ENCODE assay signal across 1 cellular context in genomic region chr3:129627350-129628168, GRCh38.
TF ChIP-seq lines count a peak whose summit lies in the region.

No MANE protein-coding gene starts in this region.

TF ChIP-seq in H1, 55 proteins besides CTCF, POLR2A, EP300 and RAD21 (continued from another document):
- TF ChIP-seq CHD7 (IDR thresholded peaks at IDR 0.05; ENCODE audit: insufficient replicate concordance, low read length) (no peak), KDM1A (IDR thresholded peaks at IDR 0.05; ENCODE audit: borderline replicate concordance, low read length) (no peak), BRCA1 (IDR thresholded peaks at IDR 0.05; ENCODE audit: low read depth, low read length) (0 out of 2 replicates have a peak, but pooled peaks have one; percentile 30), CEBPB (IDR thresholded peaks at IDR 0.05; ENCODE audit: low read depth, low read length) (no peak), JUN (IDR thresholded peaks at IDR 0.05; ENCODE audit: low read depth, low read length) (no peak), RFX5 (IDR thresholded peaks at IDR 0.05; ENCODE audit: borderline replicate concordance, low read depth, low read length) (no peak), TAF1 (IDR thresholded peaks at IDR 0.05; ENCODE audit: low read depth, low read length) (0 out of 2 replicates have a peak, but pooled peaks have one; percentile 29), CBX5 (IDR thresholded peaks at IDR 0.05; ENCODE audit: low read depth, low read length) (no peak), SP4 (IDR thresholded peaks at IDR 0.05; ENCODE audit: low read length) (no peak), GTF2F1 (IDR thresholded peaks at IDR 0.05; ENCODE audit: borderline replicate concordance, low read depth, low read length) (no peak), BACH1 (IDR thresholded peaks at IDR 0.05; ENCODE audit: low read length) (no peak), TEAD4 (IDR thresholded peaks at IDR 0.05; ENCODE audit: low read depth, low read length) (no peak), FOSL1 (IDR thresholded peaks at IDR 0.05; ENCODE audit: insufficient read depth, low read depth, low read length) (no peak), PHF8 (conservative IDR thresholded peaks at IDR 0.05; ENCODE audit: low read depth, low read length) (no peak; the same call in 1 of the 2 replicates), SIRT6 (IDR thresholded peaks at IDR 0.05; ENCODE audit: low read length) (no peak), CHD2 (IDR thresholded peaks at IDR 0.05; ENCODE audit: low read length) (peak; percentile 61; the same call in 1 of the 2 replicates), HDAC2 (IDR thresholded peaks at IDR 0.05; ENCODE audit: borderline replicate concordance in 1 of 2, low read depth in 2 of 2, low read length in 2 of 2) (no peak), ZNF274 (IDR thresholded peaks at IDR 0.05; ENCODE audit: borderline replicate concordance, extremely low read depth, low read length) (no peak), CBX8 (IDR thresholded peaks at IDR 0.05; ENCODE audit: borderline replicate concordance, low read depth, low read length) (no peak), EZH2 (IDR thresholded peaks at IDR 0.05; ENCODE audit: low read depth, low read length, severe bottlenecking) (no peak), CHD1 (IDR thresholded peaks at IDR 0.05; ENCODE audit: low read depth, low read length) (no peak), NRF1 (IDR thresholded peaks at IDR 0.05; ENCODE audit: low read depth, low read length) (no peak), SIX5 (IDR thresholded peaks at IDR 0.05; ENCODE audit: low read depth, low read length) (no peak), ASH2L (IDR thresholded peaks at IDR 0.05; ENCODE audit: low read length) (peak; percentile 58), TBP (IDR thresholded peaks at IDR 0.05; ENCODE audit: low read depth, low read length) (no peak), GABPA (IDR thresholded peaks at IDR 0.05; ENCODE audit: borderline replicate concordance, insufficient read depth, low read length) (no peak), KDM4A (IDR thresholded peaks at IDR 0.05; ENCODE audit: low read depth, low read length, severe bottlenecking) (peak; percentile 80), TAF7 (optimal IDR thresholded peaks at IDR 0.05; ENCODE audit: borderline replicate concordance, low read depth, low read length) (peak; percentile 28), RNF2 (IDR thresholded peaks at IDR 0.05; ENCODE audit: borderline replicate concordance, low read depth, low read length, missing control alignments, poor library complexity, severe bottlenecking) (no peak), SP2 (IDR thresholded peaks at IDR 0.05; ENCODE audit: low read length) (no peak), RXRA (IDR thresholded peaks at IDR 0.05; ENCODE audit: insufficient read depth, low read depth, low read length) (no peak), SRF (IDR thresholded peaks at IDR 0.05; ENCODE audit: low read depth, low read length) (no peak), JUND (IDR thresholded peaks at IDR 0.05; ENCODE audit: low read length) (no peak), YY1 (IDR thresholded peaks at IDR 0.05; ENCODE audit: low read depth, low read length) (0 out of 2 replicates have a peak, but pooled peaks have one; percentile 20), CTBP2 (IDR thresholded peaks at IDR 0.05; ENCODE audit: borderline replicate concordance, insufficient read depth, insufficient read length, low read length) (no peak), USF2 (IDR thresholded peaks at IDR 0.05; ENCODE audit: low read length) (no peak), SIN3A (conservative IDR thresholded peaks at IDR 0.05 in 1 of 2, IDR thresholded peaks at IDR 0.05 in 1 of 2; ENCODE audit: low read depth in 1 of 2, low read length in 2 of 2) (peak in 1 of 2 experiments; percentile 8; a peak in 1 of 4 replicates), HDAC6 (IDR thresholded peaks at IDR 0.05; ENCODE audit: low read depth, low read length) (no peak), BCL11A (IDR thresholded peaks at IDR 0.05; ENCODE audit: low read depth in 2 of 2, low read length in 2 of 2) (no peak), MAX (IDR thresholded peaks at IDR 0.05) (no peak), MAFK (IDR thresholded peaks at IDR 0.05; ENCODE audit: low read depth, low read length) (no peak), POU5F1 (IDR thresholded peaks at IDR 0.05; ENCODE audit: low read depth, low read length) (no peak), KDM5A (IDR thresholded peaks at IDR 0.05; ENCODE audit: low read length) (no peak), SUZ12 (IDR thresholded peaks at IDR 0.05; ENCODE audit: low read length) (no peak), RBBP5 (IDR thresholded peaks at IDR 0.05; ENCODE audit: borderline replicate concordance, low read depth, low read length) (peak; percentile 76), NANOG (IDR thresholded peaks at IDR 0.05; ENCODE audit: insufficient read depth, low read depth, low read length, poor library complexity, severe bottlenecking) (no peak)
- TF ChIP-seq, protein P1, sequence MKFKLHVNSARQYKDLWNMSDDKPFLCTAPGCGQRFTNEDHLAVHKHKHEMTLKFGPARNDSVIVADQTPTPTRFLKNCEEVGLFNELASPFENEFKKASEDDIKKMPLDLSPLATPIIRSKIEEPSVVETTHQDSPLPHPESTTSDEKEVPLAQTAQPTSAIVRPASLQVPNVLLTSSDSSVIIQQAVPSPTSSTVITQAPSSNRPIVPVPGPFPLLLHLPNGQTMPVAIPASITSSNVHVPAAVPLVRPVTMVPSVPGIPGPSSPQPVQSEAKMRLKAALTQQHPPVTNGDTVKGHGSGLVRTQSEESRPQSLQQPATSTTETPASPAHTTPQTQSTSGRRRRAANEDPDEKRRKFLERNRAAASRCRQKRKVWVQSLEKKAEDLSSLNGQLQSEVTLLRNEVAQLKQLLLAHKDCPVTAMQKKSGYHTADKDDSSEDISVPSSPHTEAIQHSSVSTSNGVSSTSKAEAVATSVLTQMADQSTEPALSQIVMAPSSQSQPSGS (IDR thresholded peaks at IDR 0.05; ENCODE audit: low read length): no peak
- TF ChIP-seq, protein P2, sequence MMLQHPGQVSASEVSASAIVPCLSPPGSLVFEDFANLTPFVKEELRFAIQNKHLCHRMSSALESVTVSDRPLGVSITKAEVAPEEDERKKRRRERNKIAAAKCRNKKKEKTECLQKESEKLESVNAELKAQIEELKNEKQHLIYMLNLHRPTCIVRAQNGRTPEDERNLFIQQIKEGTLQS (IDR thresholded peaks at IDR 0.05; ENCODE audit: insufficient read depth, low read depth, low read length): no peak
- TF ChIP-seq, protein P3, sequence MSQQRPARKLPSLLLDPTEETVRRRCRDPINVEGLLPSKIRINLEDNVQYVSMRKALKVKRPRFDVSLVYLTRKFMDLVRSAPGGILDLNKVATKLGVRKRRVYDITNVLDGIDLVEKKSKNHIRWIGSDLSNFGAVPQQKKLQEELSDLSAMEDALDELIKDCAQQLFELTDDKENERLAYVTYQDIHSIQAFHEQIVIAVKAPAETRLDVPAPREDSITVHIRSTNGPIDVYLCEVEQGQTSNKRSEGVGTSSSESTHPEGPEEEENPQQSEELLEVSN (IDR thresholded peaks at IDR 0.05): no peak
